In genomic region chr1:226809785-226810571, GRCh38 we compare ENCODE assay signal across 16 cellular contexts.
DNase-seq lines count a peak whose midpoint lies in the region; ATAC-seq and TF ChIP-seq lines count a peak whose summit lies in the region.
"Had no signal": no experiment of that assay in that cellular context is flagged by ENCODE, and none has a peak within 500 bp of the region (broad histone marks: within the 10 kb centered on the region; RNA-seq: fewer than 3 reads in every experiment).

No MANE protein-coding gene starts in this region.

- no peak overlapping the region for H3K27ac ChIP-seq in hepatocyte
- H3K27ac ChIP-seq: pancreas, tibial nerve had no signal

- no peak overlapping the region for H3K4me3 ChIP-seq in hepatocyte
- H3K4me3 ChIP-seq: GM12878, pancreas, tibial nerve had no signal

- no peaks in the 10 kb centered on the region for H3K36me3 ChIP-seq in hepatocyte (replicated peaks; ENCODE audit: insufficient read depth, low read depth)
- H3K36me3 ChIP-seq: BE2C, pancreas, tibial nerve had no signal

- H3K4me2 ChIP-seq in hepatocyte = no peak overlapping the region

- no peaks in the 10 kb centered on the region for H3K79me2 ChIP-seq in hepatocyte

- H4K20me1 ChIP-seq in hepatocyte (ENCODE audit: insufficient read depth, poor library complexity, severe bottlenecking) = no peaks in the 10 kb centered on the region

- POLR2A ChIA-PET in activated CD8-positive, alpha-beta T cell treated with anti-CD3 and anti-CD28 coated beads, Interleukin-2, amount 10 ng/mL, durations not matched to agents 7 days and 5 days (lab: Charles Lee) = no interaction called here

- peaks cover 10% of the 10 kb centered on the region for H3K27me3 Mint-ChIP-seq in activated CD8-positive, alpha-beta T cell treated with anti-CD3 and anti-CD28 coated beads, Interleukin-2, amount 10 ng/mL, durations not matched to agents 7 days and 5 days (ENCODE audit: low read depth)
- H3K27me3 Mint-ChIP-seq: activated CD4-positive, alpha-beta memory T cell treated with anti-CD3 and anti-CD28 coated beads for 36 hours had no signal

- DNase-seq in EH (ENCODE audit: low read depth) = peak; percentile 95
- peak; percentile 91 for DNase-seq in astrocyte of the hippocampus (ENCODE audit: low read depth, low spot score)
- peak; percentile 80 for DNase-seq in globus pallidus (ENCODE audit: low spot score)
- DNase-seq in renal cortical epithelial cell (ENCODE audit: low read depth) = peak; percentile 85
- DNase-seq in hepatocyte (ENCODE audit: low spot score) = no peak
- DNase-seq in activated CD8-positive, alpha-beta T cell treated with anti-CD3 and anti-CD28 coated beads, Interleukin-2, amount 10 ng/mL, durations not matched to agents 7 days and 5 days = no peak
- DNase-seq in stimulated activated naive CD8-positive, alpha-beta T cell treated with anti-CD3 and anti-CD28 coated beads, Interleukin-15, Interleukin-2, amounts not matched to agents 100 U/mL and 50 U/mL, for 24 hours = no peak
- DNase-seq: activated CD4-positive, alpha-beta memory T cell treated with anti-CD3 and anti-CD28 coated beads for 36 hours; BE2C; central memory CD4-positive, alpha-beta T cell; DMS79 treated with DMSO at 0.1 percent for 48 hours; NCI-H2171 treated with DMSO at 0.1 percent for 48 hours; pancreas had no signal

- no peaks in the 10 kb centered on the region for H3K9me3 ChIP-seq in hepatocyte (ENCODE audit: low read depth)
- H3K9me3 ChIP-seq: BE2C, pancreas, tibial nerve had no signal

- peaks cover 4% of the 10 kb centered on the region for H3K4me1 Mint-ChIP-seq in activated CD8-positive, alpha-beta T cell treated with anti-CD3 and anti-CD28 coated beads, Interleukin-2, amount 10 ng/mL, durations not matched to agents 7 days and 5 days (ENCODE audit: low read depth)

- WGBS in hepatocyte (ENCODE audit: low lambda C conversion rate, missing lambda C conversion rate) = 91% methylated on average over 11 of the region's 11 CpGs

- no peak overlapping the region for H3K27ac Mint-ChIP-seq in activated CD8-positive, alpha-beta T cell treated with anti-CD3 and anti-CD28 coated beads, Interleukin-2, amount 10 ng/mL, durations not matched to agents 7 days and 5 days
- H3K27ac Mint-ChIP-seq: activated CD4-positive, alpha-beta memory T cell treated with anti-CD3 and anti-CD28 coated beads for 36 hours had no signal

- H3K36me3 Mint-ChIP-seq in activated CD8-positive, alpha-beta T cell treated with anti-CD3 and anti-CD28 coated beads, Interleukin-2, amount 10 ng/mL, durations not matched to agents 7 days and 5 days (ENCODE audit: low read depth) = no peaks in the 10 kb centered on the region
- H3K36me3 Mint-ChIP-seq: activated CD4-positive, alpha-beta memory T cell treated with anti-CD3 and anti-CD28 coated beads for 36 hours had no signal

- no peaks in the 10 kb centered on the region for H3K27me3 ChIP-seq in hepatocyte
- H3K27me3 ChIP-seq: BE2C, pancreas, tibial nerve had no signal

- H3K9me2 ChIP-seq in hepatocyte (replicated peaks; ENCODE audit: insufficient read depth) = no peaks in the 10 kb centered on the region

- no peak for TF ChIP-seq CTCF in hepatocyte (IDR thresholded peaks at IDR 0.05; ENCODE audit: poor library complexity)

- no peak for ATAC-seq in HG03039 (IDR thresholded peaks at IDR 0.05; ENCODE audit: unreplicated experiment)
- no peak for ATAC-seq in activated CD8-positive, alpha-beta T cell treated with anti-CD3 and anti-CD28 coated beads, Interleukin-2, amount 10 ng/mL, durations not matched to agents 7 days and 5 days
- no peak for ATAC-seq in stimulated activated naive CD8-positive, alpha-beta T cell treated with anti-CD3 and anti-CD28 coated beads, Interleukin-15, Interleukin-2, amounts not matched to agents 100 U/mL and 50 U/mL, for 24 hours
- ATAC-seq: pancreas had no signal

- H2AFZ ChIP-seq in hepatocyte = no peak overlapping the region

- peaks cover 11% of the 10 kb centered on the region for H3K4me1 ChIP-seq in hepatocyte (ENCODE audit: insufficient read depth)
- H3K4me1 ChIP-seq: pancreas had no signal

- CTCF ChIA-PET in activated CD8-positive, alpha-beta T cell treated with anti-CD3 and anti-CD28 coated beads, Interleukin-2, amount 10 ng/mL, durations not matched to agents 7 days and 5 days (lab: Charles Lee) = interaction anchor here (1.3 kb wide), 1 partner anchor 12 kb away, joined by 3 read pairs; no protein-coding TSS in a partner anchor

- H3K9me3 Mint-ChIP-seq in activated CD8-positive, alpha-beta T cell treated with anti-CD3 and anti-CD28 coated beads, Interleukin-2, amount 10 ng/mL, durations not matched to agents 7 days and 5 days (ENCODE audit: insufficient read depth) = no peaks in the 10 kb centered on the region
- H3K9me3 Mint-ChIP-seq: activated CD4-positive, alpha-beta memory T cell treated with anti-CD3 and anti-CD28 coated beads for 36 hours had no signal

- H3K4me3 Mint-ChIP-seq in activated CD8-positive, alpha-beta T cell treated with anti-CD3 and anti-CD28 coated beads, Interleukin-2, amount 10 ng/mL, durations not matched to agents 7 days and 5 days = no peak overlapping the region
- H3K4me3 Mint-ChIP-seq: activated CD4-positive, alpha-beta memory T cell treated with anti-CD3 and anti-CD28 coated beads for 36 hours had no signal

Comparison
In these comparisons a context has a peak if more than half of its experiments do, and no peak if none do; other contexts are left out.
1. DNase-seq: peak in EH (single experiment), astrocyte of the hippocampus (single experiment), globus pallidus (single experiment) and renal cortical epithelial cell (single experiment); none in hepatocyte (single experiment), activated CD8-positive, alpha-beta T cell treated with anti-CD3 and anti-CD28 coated beads, Interleukin-2, amount 10 ng/mL, durations not matched to agents 7 days and 5 days (single experiment) and stimulated activated naive CD8-positive, alpha-beta T cell treated with anti-CD3 and anti-CD28 coated beads, Interleukin-15, Interleukin-2, amounts not matched to agents 100 U/mL and 50 U/mL, for 24 hours (single experiment).